Comparison of ENCODE assay signal across 10 cellular contexts in genomic region chr9:33382403-33382802, GRCh38. TPM values are rescaled to one million over a fixed set of nuclear protein-coding genes. Genes with fewer than 3 reads are reported as not detected.
DNase-seq lines count a peak whose midpoint lies in the region; ATAC-seq and TF ChIP-seq lines count a peak whose summit lies in the region.
"Not testable (repeated sequence)": the region's sequence is repeated elsewhere in the genome, so short reads cannot be mapped to it uniquely, and the experiment has no call there.
"Had no signal": no experiment of that assay in that cellular context is flagged by ENCODE, and none has a peak within 500 bp of the region (broad histone marks: within the 10 kb centered on the region; RNA-seq: fewer than 3 reads in every experiment).

No MANE protein-coding gene starts in this region.

- H3K4me1 Mint-ChIP-seq in chondrocyte (ENCODE audit: low read depth), result not testable (repeated sequence)

- H3K4me3 ChIP-seq in MG63, right lobe of liver: not testable (repeated sequence)

- H3K27me3 ChIP-seq in MG63, right lobe of liver: not testable (repeated sequence)

- H3K27me3 Mint-ChIP-seq in chondrocyte (ENCODE audit: low read depth), result not testable (repeated sequence)

- DNase-seq in EL, result peak; percentile 25
- DNase-seq in HT1080 (ENCODE audit: low read depth), result peak; percentile 31
- peak; percentile 17 for DNase-seq in MG63
- DNase-seq in chondrocyte (ENCODE audit: low spot score), result peak; percentile 4
- peak; percentile 23 for DNase-seq in kidney tubule cell (ENCODE audit: low spot score)
- DNase-seq in right lobe of liver, result peak in 1 of 3 donors; percentile 61
- DNase-seq in renal cortical epithelial cell (ENCODE audit: low read depth), result peak; percentile 25

- not testable (repeated sequence) for H3K4me1 ChIP-seq in right lobe of liver

- 47% methylated on average over 6 of the region's 11 CpGs for WGBS in right lobe of liver (ENCODE audit: insufficient coverage, low coverage, low lambda C conversion rate, missing lambda C conversion rate)

- H3K27ac Mint-ChIP-seq in chondrocyte (ENCODE audit: unreplicated experiment), result not testable (repeated sequence)

- peak in 3 of 4 donors; percentile 40 to 57 (median 46) for ATAC-seq in right lobe of liver

- not testable (repeated sequence) for TF ChIP-seq CTCF in chondrocyte (IDR thresholded peaks at IDR 0.05); right lobe of liver (IDR thresholded peaks at IDR 0.05)

- not testable (repeated sequence) for H3K9me3 ChIP-seq in MG63, right lobe of liver

- intact Hi-C loops in right lobe of liver (cut with DNase I), result not testable (repeated sequence)

- H3K9me3 Mint-ChIP-seq in chondrocyte (ENCODE audit: low read depth), result not testable (repeated sequence)

- H3K36me3 ChIP-seq in MG63, right lobe of liver: not testable (repeated sequence)

- not testable (repeated sequence) for H3K4me3 Mint-ChIP-seq in chondrocyte (ENCODE audit: unreplicated experiment)

- not testable (repeated sequence) for H3K36me3 Mint-ChIP-seq in chondrocyte (ENCODE audit: low read depth)

- H3K27ac ChIP-seq in right lobe of liver, result not testable (repeated sequence)

- TF ChIP-seq POLR2A in right lobe of liver (IDR thresholded peaks at IDR 0.05), result not testable (repeated sequence)

RNA-seq across cellular contexts. Expression of gene AQP7, which starts 20.0 kb away (rescaled TPM):
- not detected in 2 replicates for total RNA-seq in HT1080 (2014; rRNA removed; shearing (Covaris generic))
- not detected in 2 replicates for polyA plus RNA-seq in HT1080 (2015; cell fraction: cytosol; rRNA removed)
- polyA plus RNA-seq in HT1080 (2015; cell fraction: nucleus; rRNA removed), result not detected in 2 replicates
- total RNA-seq in MG63 (2014; rRNA removed; shearing (Covaris generic); ENCODE audit: low replicate concordance), result not detected in 2 replicates
- total RNA-seq in chondrocyte (0.30 to 0.80 TPM (median 0.33 TPM) in 3 replicates), right lobe of liver (10 to 100 TPM; 10.4 to 25.1 (median 16.6) TPM), renal cortical epithelial cell (0.25 TPM in 1 of 2 replicates, not detected in the other)
- total RNA-seq: CD8-positive, alpha-beta memory T cell; Daoy; HFFc6 had no signal
- polyA plus RNA-seq: CD8-positive, alpha-beta memory T cell had no signal
